ENCODE assay signal across 8 cellular contexts in genomic region chr4:37687175-37687525, GRCh38. TPM values are rescaled to one million over a fixed set of nuclear protein-coding genes. Genes with fewer than 3 reads are reported as not detected.
A peak's percentile ranks its signal among the peaks of the same experiment; 100 is the strongest.
DNase-seq lines count a peak whose midpoint lies in the region; ATAC-seq and TF ChIP-seq lines count a peak whose summit lies in the region.

No MANE protein-coding gene starts in this region.

- in situ Hi-C loops in HAP-1 (cut with MboI; ENCODE audit: low sequenced_read_pairs) = no loop called here
- in situ Hi-C loops in gastrocnemius medialis (cut with MboI; ENCODE audit: low sequenced_read_pairs in 4 of 4) = no loop called here

- TF ChIP-seq CTCF in Peyer's patch (IDR thresholded peaks at IDR 0.05) (no peak), gastrocnemius medialis (IDR thresholded peaks at IDR 0.05 in 4 of 5, conservative IDR thresholded peaks at IDR 0.05 in 1 of 5) (no peak)

- no peak for DNase-seq in HAP-1 (ENCODE audit: low spot score in 2 of 2)
- no peak for DNase-seq in Peyer's patch
- peak; percentile 87 to 95 for DNase-seq in erythroblast (lab: John Stamatoyannopoulos, UW)
- DNase-seq in gastrocnemius medialis = no peak
- DNase-seq in stimulated activated CD4-positive, alpha-beta T cell treated with anti-CD3 and anti-CD28 coated beads, Interleukin-12 subunit alpha, Interleukin-12 subunit beta, amount 100 ng/mL, for 4 hours = no peak
- DNase-seq in posterior cingulate gyrus = no peak
- DNase-seq in activated CD4-positive, CD25-positive, alpha-beta regulatory T cell (lab: John Stamatoyannopoulos, UW) = no peak

- TF ChIP-seq POLR2A in Peyer's patch (IDR thresholded peaks at IDR 0.05) (no peak), erythroblast (IDR thresholded peaks at IDR 0.05; ENCODE audit: low read length) (peak; percentile 13), gastrocnemius medialis (IDR thresholded peaks at IDR 0.05) (no peak)

- H3K27ac ChIP-seq in Peyer's patch = peak overlapping the region in 3 of 4 donors; percentile 93 to 99 (median 98)
- peak overlapping the region; percentile 88 to 100 (median 97) for H3K27ac ChIP-seq in gastrocnemius medialis

- no peaks in the 10 kb centered on the region for H3K27me3 ChIP-seq in HAP-1 (ENCODE audit: low read depth)
- H3K27me3 ChIP-seq in Peyer's patch = no peaks in the 10 kb centered on the region
- H3K27me3 ChIP-seq in gastrocnemius medialis = no peaks in the 10 kb centered on the region

- ATAC-seq in gastrocnemius medialis (no peak), GM21526 (IDR thresholded peaks at IDR 0.05; ENCODE audit: low FRiP score, unreplicated experiment) (no peak)

- peak overlapping the region; percentile 77 for H3K4me3 ChIP-seq in HAP-1
- H3K4me3 ChIP-seq in Peyer's patch = peak overlapping the region in 3 of 4 donors; percentile 85 to 94 (median 90)
- H3K4me3 ChIP-seq in gastrocnemius medialis = peak overlapping the region; percentile 61 to 83 (median 78)

- no peaks in the 10 kb centered on the region for H3K9me3 ChIP-seq in HAP-1
- H3K9me3 ChIP-seq in Peyer's patch = no peaks in the 10 kb centered on the region
- no peaks in the 10 kb centered on the region for H3K9me3 ChIP-seq in gastrocnemius medialis

- intact Hi-C loops in gastrocnemius medialis (cut with DNase I; ENCODE audit: low total_unique reads) (loop anchor here (2.0 to 10.0 kb wide), 4 partner anchors 204 to 1178 kb away; partner anchors contain the start of genes FAM114A1, KLF3 and TBC1D1), posterior cingulate gyrus (cut with DNase I) (loop anchor here (5.0 to 10.0 kb wide), 3 partner anchors 82 to 980 kb away; no protein-coding TSS in a partner anchor)

- H3K4me1 ChIP-seq in HAP-1 (peaks cover 14% of the 10 kb centered on the region), Peyer's patch (peaks cover 0 to 34% (median 3%) of the 10 kb centered on the region in 4 donors), gastrocnemius medialis (peaks cover 28 to 33% of the 10 kb centered on the region in 2 donors)

- H3K36me3 ChIP-seq in HAP-1 (replicated peaks) (no peaks in the 10 kb centered on the region), Peyer's patch (no peaks in the 10 kb centered on the region), gastrocnemius medialis (no peaks in the 10 kb centered on the region)

RNA-seq across cellular contexts. Expression of gene RELL1, which starts 1.0 kb away (rescaled TPM):
- total RNA-seq in Peyer's patch (10 to 100 TPM; 43.2 to 76.2 (median 55.8) TPM), gastrocnemius medialis (10 to 100 TPM; 13.7 to 36.3 (median 27.8) TPM)

Comparison
In these comparisons a context has a peak if more than half of its experiments do, and no peak if none do; other contexts are left out.
1. DNase-seq: peak in erythroblast (2 of 2); none in HAP-1 (0 of 2), Peyer's patch (0 of 3), gastrocnemius medialis (0 of 2), stimulated activated CD4-positive, alpha-beta T cell treated with anti-CD3 and anti-CD28 coated beads, Interleukin-12 subunit alpha, Interleukin-12 subunit beta, amount 100 ng/mL, for 4 hours (single experiment), posterior cingulate gyrus (0 of 10) and activated CD4-positive, CD25-positive, alpha-beta regulatory T cell (0 of 4).
2. Peak in every context shown above with its lines, with median percentiles within 50 percentile points of each other: H3K4me3 ChIP-seq.